ENCODE assay signal across 30 cellular contexts in genomic region chr10:98213740-98214139, GRCh38. TPM values are rescaled to one million over a fixed set of nuclear protein-coding genes. Genes with fewer than 3 reads are reported as not detected.
"Had no signal": no experiment of that assay in that cellular context is flagged by ENCODE, and none has a peak within 500 bp of the region (broad histone marks: within the 10 kb centered on the region; RNA-seq: fewer than 3 reads in every experiment).

No MANE protein-coding gene starts in this region.

- H3K4me2 ChIP-seq: neural progenitor cell had no signal

- H3K4me3 ChIP-seq: neural progenitor cell, ovary, psoas muscle, right lobe of liver, sigmoid colon, suprapubic skin, testis, tibial artery, transverse colon, upper lobe of right lung, uterus had no signal

- H2AFZ ChIP-seq: neural progenitor cell, parathyroid adenoma had no signal

- H3K4me1 ChIP-seq: neural progenitor cell, psoas muscle, right lobe of liver, testis, upper lobe of right lung, uterus had no signal

- H3K36me3 ChIP-seq: neural progenitor cell, ovary, transverse colon, uterus had no signal

- ATAC-seq: natural killer cell; psoas muscle; right cardiac atrium; right lobe of liver; stimulated activated memory B cell treated with anti-CD40 and anti-IgM and Interleukin-4, amounts not matched to agents 10 μg/mL and 1 μg/mL and 100 μg/mL, for 72 hours; stimulated activated naive CD8-positive, alpha-beta T cell treated with anti-CD3 and anti-CD28 coated beads, Interleukin-15, amount 100 ng/mL, for 72 hours; stimulated activated naive CD8-positive, alpha-beta T cell treated with anti-CD3 and anti-CD28 coated beads, Interleukin-15, Interleukin-2, amounts not matched to agents 100 U/mL and 50 U/mL, for 24 hours; upper lobe of right lung had no signal

- H3K27ac Mint-ChIP-seq: natural killer cell; nephron; progenitor cell of endocrine pancreas; stimulated activated memory B cell treated with anti-CD40 and anti-IgM and Interleukin-4, amounts not matched to agents 10 μg/mL and 1 μg/mL and 100 μg/mL, for 72 hours; stimulated activated naive CD8-positive, alpha-beta T cell treated with anti-CD3 and anti-CD28 coated beads, Interleukin-15, amount 100 ng/mL, for 72 hours; type B pancreatic cell had no signal

- H3K27me3 Mint-ChIP-seq: progenitor cell of endocrine pancreas; stimulated activated memory B cell treated with anti-CD40 and anti-IgM and Interleukin-4, amounts not matched to agents 10 μg/mL and 1 μg/mL and 100 μg/mL, for 72 hours; stimulated activated naive CD8-positive, alpha-beta T cell treated with anti-CD3 and anti-CD28 coated beads, Interleukin-15, amount 100 ng/mL, for 72 hours; type B pancreatic cell had no signal

- DNase-seq: natural killer cell; occipital lobe; ovary; posterior cingulate gyrus; psoas muscle; right cardiac atrium; right lobe of liver; sigmoid colon; small intestine; stimulated activated CD4-positive, alpha-beta T cell treated with anti-CD3 and anti-CD28 coated beads, Interleukin-15, amount 100 ng/mL, for 24 hours; stimulated activated CD4-positive, alpha-beta T cell treated with anti-CD3 and anti-CD28 coated beads, Interleukin-2, amount 100 ng/mL, for 24 hours; stimulated activated CD4-positive, alpha-beta T cell treated with anti-CD3 and anti-CD28 coated beads, Interleukin-2, amount 100 ng/mL, for 48 hours; stimulated activated CD4-positive, alpha-beta T cell treated with anti-CD3 and anti-CD28 coated beads, Interleukin-4, amount 100 ng/mL, for 24 hours; stimulated activated naive CD4-positive, alpha-beta T cell; stimulated activated naive CD8-positive, alpha-beta T cell treated with anti-CD3 and anti-CD28 coated beads, Interleukin-15, amount 100 ng/mL, for 72 hours; stimulated activated naive CD8-positive, alpha-beta T cell treated with anti-CD3 and anti-CD28 coated beads, Interleukin-15, Interleukin-2, amounts not matched to agents 100 U/mL and 50 U/mL, for 24 hours; substantia nigra; testis; tibial artery; transverse colon; upper lobe of right lung; uterus had no signal

- H3K27me3 ChIP-seq: neural progenitor cell, ovary, right lobe of liver, sigmoid colon, suprapubic skin, testis, tibial artery, transverse colon, upper lobe of right lung, uterus had no signal

- H3K9me3 ChIP-seq: ovary, right lobe of liver, sigmoid colon, suprapubic skin, testis, upper lobe of right lung, uterus had no signal

- H3K27ac ChIP-seq: neural progenitor cell, ovary, parathyroid adenoma, psoas muscle, right lobe of liver, sigmoid colon, suprapubic skin, testis, tibial artery, transverse colon, upper lobe of right lung, uterus had no signal

- H3K4me3 Mint-ChIP-seq: natural killer cell; nephron; neural progenitor cell; stimulated activated memory B cell treated with anti-CD40 and anti-IgM and Interleukin-4, amounts not matched to agents 10 μg/mL and 1 μg/mL and 100 μg/mL, for 72 hours; stimulated activated naive CD8-positive, alpha-beta T cell treated with anti-CD3 and anti-CD28 coated beads, Interleukin-15, amount 100 ng/mL, for 72 hours; type B pancreatic cell had no signal

- H3K9ac ChIP-seq: neural progenitor cell, parathyroid adenoma had no signal

- H3K4me1 Mint-ChIP-seq: nephron had no signal

- FAIRE-seq: small intestine had no signal

RNA-seq across cellular contexts. Expression of gene LOXL4, which starts 54.3 kb away (rescaled TPM):
- polyA plus RNA-seq: neural cell had no signal
